In genomic region chr1:53681647-53682368, GRCh38 we compare ENCODE assay signal across 8 cellular contexts. TPM values are rescaled to one million over a fixed set of nuclear protein-coding genes. Genes with fewer than 3 reads are reported as not detected.
DNase-seq lines count a peak whose midpoint lies in the region; ATAC-seq and TF ChIP-seq lines count a peak whose summit lies in the region.

No MANE protein-coding gene starts in this region.

- H3K4me1 ChIP-seq in CD4-positive, CD25-positive, alpha-beta regulatory T cell (ENCODE audit: control insufficient read depth, insufficient read depth, low read length, poor library complexity, severe bottlenecking): no peaks in the 10 kb centered on the region
- peaks cover 6% of the 10 kb centered on the region; the same call in 1 of the 2 replicates for H3K4me1 ChIP-seq in Panc1 (ENCODE audit: control insufficient read depth, insufficient read depth, low read length)

- peaks cover 21% of the 10 kb centered on the region for H3K27me3 Mint-ChIP-seq in CD4-positive, CD25-positive, alpha-beta regulatory T cell
- H3K27me3 Mint-ChIP-seq in HFFc6 (ENCODE audit: insufficient read depth): peaks cover 24% of the 10 kb centered on the region

- peak; percentile 21 to 39 for ATAC-seq in CD4-positive, CD25-positive, alpha-beta regulatory T cell (ENCODE audit: low read depth in 2 of 2)
- ATAC-seq in Panc1: peak; percentile 57; the same call in 1 of the 2 replicates

- peak overlapping the region in 2 of 4 donors; percentile 13 to 38 for H3K4me3 Mint-ChIP-seq in CD4-positive, CD25-positive, alpha-beta regulatory T cell
- no peak overlapping the region for H3K4me3 Mint-ChIP-seq in HFFc6

- H3K4me3 ChIP-seq in CD4-positive, CD25-positive, alpha-beta regulatory T cell (ENCODE audit: low read depth, low read length): no peak overlapping the region
- no peak overlapping the region for H3K4me3 ChIP-seq in Panc1 (ENCODE audit: low read depth in 2 of 2, low read length in 2 of 2)

- no TSS peak for BruUV-seq in Panc1 (replicated peaks; lab: Mats Ljungman, UMichigan)

- peaks cover 0 to 1% (median 0%) of the 10 kb centered on the region in 7 donors for H3K9me3 Mint-ChIP-seq in CD4-positive, CD25-positive, alpha-beta regulatory T cell
- no peaks in the 10 kb centered on the region for H3K9me3 Mint-ChIP-seq in HFFc6

- H3K27ac ChIP-seq in CD4-positive, CD25-positive, alpha-beta regulatory T cell (ENCODE audit: insufficient read depth, low read length, poor library complexity, severe bottlenecking): no peak overlapping the region
- no peak overlapping the region for H3K27ac ChIP-seq in Panc1 (ENCODE audit: low read length)

- H3K36me3 Mint-ChIP-seq in CD4-positive, CD25-positive, alpha-beta regulatory T cell: no peaks in the 10 kb centered on the region
- no peaks in the 10 kb centered on the region for H3K36me3 Mint-ChIP-seq in HFFc6 (ENCODE audit: low read depth)

- peak overlapping the region in 1 of 3 donors; percentile 37 for H3K27ac Mint-ChIP-seq in CD4-positive, CD25-positive, alpha-beta regulatory T cell
- H3K27ac Mint-ChIP-seq in HFFc6: no peak overlapping the region

- H3K4me1 Mint-ChIP-seq in CD4-positive, CD25-positive, alpha-beta regulatory T cell: peaks cover 0 to 9% (median 1%) of the 10 kb centered on the region in 4 donors
- H3K4me1 Mint-ChIP-seq in HFFc6 (ENCODE audit: low read depth): peaks cover 25% of the 10 kb centered on the region

- DNase-seq in CD4-positive, CD25-positive, alpha-beta regulatory T cell: peak in 2 of 3 donors; percentile 13 to 32
- no peak for DNase-seq in HFFc6
- no peak for DNase-seq in Panc1 (ENCODE audit: low read depth, low spot score)
- peak; percentile 27 for DNase-seq in amniotic epithelial cell (ENCODE audit: low read depth)
- DNase-seq in inferior parietal cortex (ENCODE audit: extremely low spot score): peak; percentile 7
- peak; percentile 4 for DNase-seq in stimulated activated CD8-positive, alpha-beta memory T cell treated with anti-CD3 and anti-CD28 coated beads, Interleukin-12 subunit alpha, Interleukin-12 subunit beta, amount 100 ng/mL, for 1 hour (ENCODE audit: low read depth)
- no peak for DNase-seq in NCI-H1048 (lab: John Stamatoyannopoulos, UW)
- DNase-seq in hippocampal formation (lab: John Stamatoyannopoulos, UW): no peak

- CTCF ChIA-PET in Panc1 (lab: Charles Lee): interaction anchor here (1.6 kb wide), 1 partner anchor 196 kb away, joined by 14 read pairs; no protein-coding TSS in a partner anchor

- no peaks in the 10 kb centered on the region for H3K36me3 ChIP-seq in CD4-positive, CD25-positive, alpha-beta regulatory T cell (ENCODE audit: control insufficient read depth, insufficient read depth, low read length)
- no peaks in the 10 kb centered on the region for H3K36me3 ChIP-seq in Panc1 (ENCODE audit: control insufficient read depth, insufficient read depth, low read length)

- no peaks in the 10 kb centered on the region for H3K9me3 ChIP-seq in CD4-positive, CD25-positive, alpha-beta regulatory T cell (ENCODE audit: control insufficient read depth in 2 of 2, low read length in 2 of 2)
- H3K9me3 ChIP-seq in Panc1 (ENCODE audit: control insufficient read depth, insufficient read depth, low read depth, low read length): no peaks in the 10 kb centered on the region

- in situ Hi-C loops in Panc1 (cut with HindIII; ENCODE audit: low pct_unique_long_range_greater_than_20kb, low sequenced_read_pairs): no loop called here

- TF ChIP-seq CTCF in HFFc6 (IDR thresholded peaks at IDR 0.05): peak; percentile 68
- TF ChIP-seq CTCF in Panc1 (IDR thresholded peaks at IDR 0.05): no peak; the same call in 1 of the 2 replicates

- peaks cover 3% of the 10 kb centered on the region for H3K27me3 ChIP-seq in CD4-positive, CD25-positive, alpha-beta regulatory T cell (ENCODE audit: control insufficient read depth, insufficient read depth, low read length)
- H3K27me3 ChIP-seq in Panc1 (ENCODE audit: control insufficient read depth, insufficient read depth, low read length): no peaks in the 10 kb centered on the region; the same call in 1 of the 2 replicates

- intact Hi-C loops in Panc1 (cut with micrococcal nuclease; ENCODE audit: unreplicated experiment): loop anchor here (5.0 kb wide), 1 partner anchor 195 kb away; no protein-coding TSS in a partner anchor

- POLR2A ChIA-PET in Panc1 (lab: Charles Lee): no interaction called here

RNA-seq across cellular contexts. Expression of gene GLIS1, which starts 57.2 kb away (rescaled TPM):
- total RNA-seq in CD4-positive, CD25-positive, alpha-beta regulatory T cell: not detected
- not detected for polyA plus RNA-seq in CD4-positive, CD25-positive, alpha-beta regulatory T cell
- total RNA-seq in HFFc6 (2021; fragmentation: NEBNext Ultra II Directional; extraction: Animal tissue kit (Norgen Biotek cat#: 25700)): 1 to 10 TPM; 1.1 to 1.9 (median 1.2) TPM
- 0.28 TPM for total RNA-seq in Panc1 (2021; ENCODE audit: unreplicated experiment)
- polyA plus RNA-seq in Panc1 (2012; ENCODE audit: insufficient read length): 1.2 TPM

Comparison
In these comparisons a context has a peak if more than half of its experiments do, and no peak if none do; other contexts are left out.
1. DNase-seq: peak in CD4-positive, CD25-positive, alpha-beta regulatory T cell (2 of 3), amniotic epithelial cell (single experiment), inferior parietal cortex (single experiment) and stimulated activated CD8-positive, alpha-beta memory T cell treated with anti-CD3 and anti-CD28 coated beads, Interleukin-12 subunit alpha, Interleukin-12 subunit beta, amount 100 ng/mL, for 1 hour (single experiment); none in HFFc6 (single experiment), Panc1 (single experiment), NCI-H1048 (single experiment) and hippocampal formation (0 of 2).